1 cellular context compared by ENCODE assay signal in genomic region chr2:108351889-108352288, GRCh38.
TF ChIP-seq lines count a peak whose summit lies in the region.

No MANE protein-coding gene starts in this region.

TF ChIP-seq in HEK293T, 16 proteins besides CTCF, POLR2A, EP300 and RAD21 (continued from another document):
- TF ChIP-seq BHLHE40 (IDR thresholded peaks at IDR 0.05; ENCODE audit: borderline replicate concordance) (no peak), ARNT (IDR thresholded peaks at IDR 0.05) (no peak), ELF4 (IDR thresholded peaks at IDR 0.05) (no peak), PKNOX1 (IDR thresholded peaks at IDR 0.05) (no peak), TARDBP (IDR thresholded peaks at IDR 0.05) (no peak), FOXM1 (IDR thresholded peaks at IDR 0.05; ENCODE audit: borderline replicate concordance) (no peak), L3MBTL2 (conservative IDR thresholded peaks at IDR 0.05) (no peak), CTBP1 (IDR thresholded peaks at IDR 0.05; ENCODE audit: borderline replicate concordance) (no peak), FOXK2 (IDR thresholded peaks at IDR 0.05) (no peak), ZNF384 (IDR thresholded peaks at IDR 0.05) (no peak)
